8 cellular contexts compared by ENCODE assay signal in genomic region chrX:37572137-37572587, GRCh38. TPM values are rescaled to one million over a fixed set of nuclear protein-coding genes. Genes with fewer than 3 reads are reported as not detected.
DNase-seq lines count a peak whose midpoint lies in the region; ATAC-seq, FAIRE-seq and TF ChIP-seq lines count a peak whose summit lies in the region.
"Not testable (repeated sequence)": the region's sequence is repeated elsewhere in the genome, so short reads cannot be mapped to it uniquely, and the experiment has no call there.

No MANE protein-coding gene starts in this region.

- not testable (repeated sequence) for H3K4me1 ChIP-seq in NT2/D1 (ENCODE audit: insufficient read depth, insufficient read length); pancreas; urinary bladder (ENCODE audit: insufficient read depth)

- H3K4me3 ChIP-seq in NT2/D1 (ENCODE audit: insufficient read length, low read depth) (peak overlapping the region; percentile 42), coronary artery (peak overlapping the region; percentile 70), pancreas (peak overlapping the region in 2 of 4 donors; percentile 9 to 35), urinary bladder (ENCODE audit: low read depth, low read length) (peak overlapping the region; percentile 16)

- not testable (repeated sequence) for DNase-seq in NT2/D1 (ENCODE audit: low read depth, low spot score); coronary artery (ENCODE audit: low spot score)
- DNase-seq in activated CD8-positive, alpha-beta memory T cell treated with anti-CD3 and anti-CD28 coated beads, Interleukin-2, amount 50 U/mL, for 4 hours = peak; percentile 20
- DNase-seq in iPS-NIHi11 (ENCODE audit: low spot score) = peak; percentile 17
- peak; percentile 22 to 79 (median 49) for DNase-seq in pancreas

- H3K9me3 ChIP-seq in NT2/D1 (ENCODE audit: insufficient read depth, low read length); pancreas: not testable (repeated sequence)

- ATAC-seq in GM18502 (IDR thresholded peaks at IDR 0.05; ENCODE audit: poor library complexity, unreplicated experiment) = peak; percentile 71
- peak; percentile 92 to 97 (median 95) for ATAC-seq in pancreas

- not testable (repeated sequence) for H3K27me3 ChIP-seq in NT2/D1 (ENCODE audit: insufficient read depth, insufficient read length); pancreas

- intact Hi-C loops in pancreas (cut with DNase I) = not testable (repeated sequence)

- peak overlapping the region in 1 of 3 donors; percentile 50 for H3K27ac Mint-ChIP-seq in IgD-negative memory B cell

- not testable (repeated sequence) for H3K36me3 Mint-ChIP-seq in IgD-negative memory B cell

- not testable (repeated sequence) for H3K9me3 Mint-ChIP-seq in IgD-negative memory B cell

- H3K9ac ChIP-seq in NT2/D1 (ENCODE audit: insufficient read length, low read depth) = peak overlapping the region; percentile 42

- WGBS in pancreas, 2 donors = 4 to 31% methylated on average over 26 to 44 of the region's 56 CpGs
- WGBS in urinary bladder = 3% methylated on average over 25 of the region's 56 CpGs

- not testable (repeated sequence) for H3K4me1 Mint-ChIP-seq in IgD-negative memory B cell

- not testable (repeated sequence) for TF ChIP-seq CTCF in coronary artery (IDR thresholded peaks at IDR 0.05)
- TF ChIP-seq CTCF in pancreas (IDR thresholded peaks at IDR 0.05) = peak in 1 of 4 donors; percentile 15

- H3K27me3 Mint-ChIP-seq in IgD-negative memory B cell = peaks cover 17% of the 10 kb centered on the region

- peak overlapping the region; percentile 77 to 89 (median 82) for H3K4me3 Mint-ChIP-seq in IgD-negative memory B cell

- not testable (repeated sequence) for H3K27ac ChIP-seq in coronary artery; pancreas; urinary bladder (ENCODE audit: low read depth)

- H3K36me3 ChIP-seq in NT2/D1 (ENCODE audit: insufficient read depth, insufficient read length, low read length); pancreas; urinary bladder (ENCODE audit: insufficient read depth): not testable (repeated sequence)

- not testable (repeated sequence) for FAIRE-seq in pancreas (lab: Jason Lieb, UNC)

RNA-seq across cellular contexts. Expression of gene LANCL3, which starts 0.7 kb away (rescaled TPM):
- 0.19 TPM for polyA plus RNA-seq in IgD-negative memory B cell
- total RNA-seq in pancreas = under 1 TPM; 0.03 to 0.09 (median 0.05) TPM
- under 1 TPM in 1 of 2 donors, not detected in 1; under 0.01 TPM for polyA plus RNA-seq in pancreas
- 0.63 TPM for total RNA-seq in urinary bladder
- 0.18 TPM for polyA plus RNA-seq in urinary bladder
